ENCODE assay signal across 20 cellular contexts in the genomic region with DNA sequence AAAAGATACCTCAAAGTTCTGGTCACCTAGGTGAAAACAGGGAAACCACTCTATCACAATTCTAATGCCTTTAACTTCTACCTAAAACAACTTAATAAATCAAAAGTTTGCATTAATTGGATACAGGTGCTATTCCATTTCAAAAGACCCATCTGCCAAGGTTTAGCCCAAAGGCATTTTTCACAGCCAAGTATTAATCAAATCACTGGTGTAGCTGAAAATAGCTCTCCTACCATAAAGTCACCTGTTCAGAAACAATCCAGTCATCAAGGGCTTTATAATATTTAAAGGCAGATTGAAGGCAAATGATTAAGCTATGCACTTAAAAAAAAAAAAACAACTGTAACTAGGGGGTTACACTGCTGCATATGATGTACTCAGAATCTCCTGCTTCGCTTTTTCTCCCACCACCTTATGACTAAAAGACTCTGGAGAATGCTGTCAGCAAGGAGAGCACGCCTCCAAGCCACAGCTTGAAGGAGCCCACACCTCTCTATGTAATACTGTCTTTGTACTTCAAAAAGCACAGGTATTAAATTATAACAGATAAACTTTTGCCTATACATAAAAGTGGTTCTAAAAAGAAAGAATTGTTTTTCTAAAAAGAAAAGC. TPM values are rescaled to one million over a fixed set of nuclear protein-coding genes. Genes with fewer than 3 reads are reported as not detected.
A peak's percentile ranks its signal among the peaks of the same experiment; 100 is the strongest.
DNase-seq lines count a peak whose midpoint lies in the region; ATAC-seq and TF ChIP-seq lines count a peak whose summit lies in the region.
"Had no signal": no experiment of that assay in that cellular context is flagged by ENCODE, and none has a peak within 500 bp of the region (broad histone marks: within the 10 kb centered on the region; RNA-seq: fewer than 3 reads in every experiment).

No MANE protein-coding gene starts in this region.

- peak overlapping the region; percentile 86 for H3K27ac ChIP-seq in GM23338 (ENCODE audit: low read depth)
- H3K27ac ChIP-seq: right lobe of liver, VCaP had no signal

- peaks cover 66% of the 10 kb centered on the region for H3K4me1 ChIP-seq in GM23338 (ENCODE audit: insufficient read depth)

- peaks cover 87% of the 10 kb centered on the region for H3K79me2 ChIP-seq in GM23338 (replicated peaks; ENCODE audit: insufficient read depth)

- H3K4me1 Mint-ChIP-seq in GM23338 (peaks cover 60% of the 10 kb centered on the region), brain (peaks cover 41% of the 10 kb centered on the region), nephron progenitor cell (peaks cover 39% of the 10 kb centered on the region), osteocyte (ENCODE audit: unreplicated experiment) (peaks cover 47% of the 10 kb centered on the region)

- peak overlapping the region; percentile 10 for H3K4me2 ChIP-seq in GM23338

- H3K36me3 Mint-ChIP-seq in GM23338 (ENCODE audit: low read depth) (peaks cover 27% of the 10 kb centered on the region; the same call in 2 of the 3 replicates), brain (peaks cover 55% of the 10 kb centered on the region), nephron progenitor cell (ENCODE audit: low read depth) (peaks cover 44% of the 10 kb centered on the region), osteocyte (ENCODE audit: unreplicated experiment) (peaks cover 11% of the 10 kb centered on the region)

- no peaks in the 10 kb centered on the region for H3K27me3 ChIP-seq in GM23338 (ENCODE audit: insufficient read depth)
- H3K27me3 ChIP-seq: right lobe of liver had no signal

- H3K36me3 ChIP-seq in GM23338 (ENCODE audit: insufficient read depth) = no peaks in the 10 kb centered on the region
- H3K36me3 ChIP-seq: right lobe of liver had no signal

- no peak overlapping the region for H2AFZ ChIP-seq in GM23338

- no peaks in the 10 kb centered on the region for H3K9me2 ChIP-seq in GM23338 (ENCODE audit: insufficient read depth)

- no peak for TF ChIP-seq CTCF in GM23338 (conservative IDR thresholded peaks at IDR 0.05; ENCODE audit: low read depth in 2 of 2)
- no peak for TF ChIP-seq CTCF in brain (conservative IDR thresholded peaks at IDR 0.05)
- TF ChIP-seq CTCF in nephron progenitor cell (IDR thresholded peaks at IDR 0.05) = no peak
- no peak for TF ChIP-seq CTCF in osteocyte (IDR thresholded peaks at IDR 0.05)

- H3K27ac Mint-ChIP-seq in GM23338 = peak overlapping the region; percentile 83
- H3K27ac Mint-ChIP-seq in brain = peak overlapping the region in 3 of 5 experiments; percentile 36 to 89 (median 69)
- peak overlapping the region; percentile 32 for H3K27ac Mint-ChIP-seq in nephron progenitor cell
- H3K27ac Mint-ChIP-seq in osteocyte (ENCODE audit: unreplicated experiment) = no peak overlapping the region

- no peaks in the 10 kb centered on the region for H3F3A ChIP-seq in GM23338 (replicated peaks; ENCODE audit: low read depth)

- DNase-seq in activated CD8-positive, alpha-beta memory T cell treated with anti-CD3 and anti-CD28 coated beads, Interleukin-2, amount 50 U/mL, for 4 hours = peak; percentile 21
- no peak for DNase-seq in activated CD8-positive, alpha-beta memory T cell treated with anti-CD3 and anti-CD28 coated beads for 24 hours
- no peak for DNase-seq in GM23338 (ENCODE audit: low spot score)
- no peak for DNase-seq in nephron progenitor cell
- no peak for DNase-seq in NCI-H524 treated with DMSO at 0.1 percent for 48 hours (lab: John Stamatoyannopoulos, UW)
- no peak for DNase-seq in osteocyte (ENCODE audit: extremely low spot score, unreplicated experiment)
- DNase-seq: activated CD8-positive, alpha-beta memory T cell treated with anti-CD3 and anti-CD28 coated beads, Interleukin-2, amount 10 ng/mL, durations not matched to agents 7 days and 5 days; activated naive CD4-positive, alpha-beta T cell; dermis blood vessel endothelial cell; DND-41; erythroblast; GOT3; midbrain; right lobe of liver; RPMI8226 had no signal

- ATAC-seq in GM23338 (peak; percentile 27), GM18858 (IDR thresholded peaks at IDR 0.05; ENCODE audit: unreplicated experiment) (no peak)
- ATAC-seq: activated CD8-positive, alpha-beta memory T cell treated with anti-CD3 and anti-CD28 coated beads, Interleukin-2, amount 10 ng/mL, durations not matched to agents 7 days and 5 days; HepG2; right lobe of liver had no signal

- H3K27me3 Mint-ChIP-seq in GM23338 (ENCODE audit: insufficient read depth, low read depth, poor library complexity) (peaks cover 2% of the 10 kb centered on the region), brain (no peaks in the 10 kb centered on the region), nephron progenitor cell (ENCODE audit: low read depth, poor library complexity) (no peaks in the 10 kb centered on the region), osteocyte (ENCODE audit: unreplicated experiment) (no peaks in the 10 kb centered on the region)
- H3K27me3 Mint-ChIP-seq: activated CD8-positive, alpha-beta memory T cell treated with anti-CD3 and anti-CD28 coated beads, Interleukin-2, amount 10 ng/mL, durations not matched to agents 7 days and 5 days had no signal

- H3K9me3 Mint-ChIP-seq in GM23338 (no peaks in the 10 kb centered on the region), brain (peaks cover 0 to 15% (median 1%) of the 10 kb centered on the region in 5 experiments), nephron progenitor cell (peaks cover 11% of the 10 kb centered on the region), osteocyte (ENCODE audit: unreplicated experiment) (no peaks in the 10 kb centered on the region)

- H3K4me3 Mint-ChIP-seq in GM23338 = peak overlapping the region; percentile 28; the same call in 2 of the 3 replicates
- H3K4me3 Mint-ChIP-seq in brain = peak overlapping the region in 1 of 5 experiments; percentile 22
- H3K4me3 Mint-ChIP-seq in nephron progenitor cell = no peak overlapping the region
- no peak overlapping the region for H3K4me3 Mint-ChIP-seq in osteocyte (ENCODE audit: unreplicated experiment)
- H3K4me3 Mint-ChIP-seq: activated CD8-positive, alpha-beta memory T cell treated with anti-CD3 and anti-CD28 coated beads, Interleukin-2, amount 10 ng/mL, durations not matched to agents 7 days and 5 days had no signal

- no peaks in the 10 kb centered on the region; the same call in 1 of the 2 replicates for H4K20me1 ChIP-seq in GM23338 (replicated peaks; ENCODE audit: insufficient read depth)

- H3K4me3 ChIP-seq in GM23338 = no peak overlapping the region
- H3K4me3 ChIP-seq: right lobe of liver had no signal

TF ChIP-seq in GM23338, 12 proteins besides CTCF, POLR2A, EP300 and RAD21 (continues in another document):
- no peak for TF ChIP-seq NANOG (IDR thresholded peaks at IDR 0.05; ENCODE audit: borderline replicate concordance)
- TF ChIP-seq EZH2phosphoT487 (IDR thresholded peaks at IDR 0.05; ENCODE audit: unreplicated experiment) = no peak
- TF ChIP-seq ZNF114 (CRISPR knock-in tag; IDR thresholded peaks at IDR 0.05) = no peak
- TF ChIP-seq STAT1 (IDR thresholded peaks at IDR 0.05; ENCODE audit: unreplicated experiment) = no peak
- TF ChIP-seq JUNB (IDR thresholded peaks at IDR 0.05; ENCODE audit: unreplicated experiment) = no peak
- TF ChIP-seq CREB1 (CRISPR knock-in tag; IDR thresholded peaks at IDR 0.05; ENCODE audit: low read depth) = no peak
- no peak for TF ChIP-seq POLR2AphosphoS5 (IDR thresholded peaks at IDR 0.05; ENCODE audit: low read depth)
- TF ChIP-seq, protein P1, sequence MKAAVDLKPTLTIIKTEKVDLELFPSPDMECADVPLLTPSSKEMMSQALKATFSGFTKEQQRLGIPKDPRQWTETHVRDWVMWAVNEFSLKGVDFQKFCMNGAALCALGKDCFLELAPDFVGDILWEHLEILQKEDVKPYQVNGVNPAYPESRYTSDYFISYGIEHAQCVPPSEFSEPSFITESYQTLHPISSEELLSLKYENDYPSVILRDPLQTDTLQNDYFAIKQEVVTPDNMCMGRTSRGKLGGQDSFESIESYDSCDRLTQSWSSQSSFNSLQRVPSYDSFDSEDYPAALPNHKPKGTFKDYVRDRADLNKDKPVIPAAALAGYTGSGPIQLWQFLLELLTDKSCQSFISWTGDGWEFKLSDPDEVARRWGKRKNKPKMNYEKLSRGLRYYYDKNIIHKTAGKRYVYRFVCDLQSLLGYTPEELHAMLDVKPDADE (IDR thresholded peaks at IDR 0.05) = no peak
- no peak for TF ChIP-seq ZNF331 (CRISPR knock-in tag; IDR thresholded peaks at IDR 0.05; ENCODE audit: low read depth)
- no peak for TF ChIP-seq EZH2 (IDR thresholded peaks at IDR 0.05; ENCODE audit: low read depth, unreplicated experiment)

RNA-seq across cellular contexts. Expression of gene KIAA0319L, which starts 20.5 kb away (rescaled TPM):
- total RNA-seq in GM23338 (2014; rRNA removed; shearing (Covaris generic)) = 74.0 and 75.1 TPM in 2 replicates
- polyA plus RNA-seq in GM23338 (2016; fragmentation: Nextera tagmentation; extraction: Ambion mirVana) (25.6 and 27.2 TPM in 2 replicates), brain (ENCODE audit: insufficient read depth, low read depth, low replicate concordance) (42.9 TPM)
- total RNA-seq in osteocyte = 43.6 and 44.9 TPM in 2 replicates

RNA-seq across cellular contexts. Expression of gene NCDN, which starts 20.9 kb away (rescaled TPM):
- 43.1 and 44.2 TPM in 2 replicates for total RNA-seq in GM23338 (2014; rRNA removed; shearing (Covaris generic))
- polyA plus RNA-seq in GM23338 (2016; fragmentation: Nextera tagmentation; extraction: Ambion mirVana) = 13.2 and 14.7 TPM in 2 replicates
- polyA plus RNA-seq in brain (ENCODE audit: insufficient read depth, low read depth, low replicate concordance) = 152 TPM
- total RNA-seq in osteocyte = 38.3 and 38.7 TPM in 2 replicates

RNA-seq across cellular contexts. Expression of gene TFAP2E, which starts 36.5 kb away (rescaled TPM):
- 0.12 and 1.4 TPM in 2 replicates for total RNA-seq in GM23338 (2014; rRNA removed; shearing (Covaris generic))
- polyA plus RNA-seq in GM23338 (2016; fragmentation: Nextera tagmentation; extraction: Ambion mirVana) (0.34 TPM in 1 of 2 replicates, not detected in the other), brain (ENCODE audit: insufficient read depth, low read depth, low replicate concordance) (0.32 TPM)
- 0.35 and 0.57 TPM in 2 replicates for total RNA-seq in osteocyte
- total RNA-seq: M059J had no signal
